ENCODE assay signal across 23 cellular contexts in genomic region chr18:22682720-22683119, GRCh38.
DNase-seq lines count a peak whose midpoint lies in the region; ATAC-seq and TF ChIP-seq lines count a peak whose summit lies in the region.
"Had no signal": no experiment of that assay in that cellular context is flagged by ENCODE, and none has a peak within 500 bp of the region (broad histone marks: within the 10 kb centered on the region; RNA-seq: fewer than 3 reads in every experiment).

No MANE protein-coding gene starts in this region.

- no peak for ATAC-seq in HG03342 (IDR thresholded peaks at IDR 0.05; ENCODE audit: unreplicated experiment)
- ATAC-seq in GM21528 (IDR thresholded peaks at IDR 0.05; ENCODE audit: low FRiP score, unreplicated experiment), result no peak
- no peak for ATAC-seq in GM19397 (IDR thresholded peaks at IDR 0.05; ENCODE audit: unreplicated experiment)
- ATAC-seq: activated naive CD8-positive, alpha-beta T cell treated with anti-CD3 and anti-CD28 coated beads, Interleukin-2, amount 50 U/mL, for 24 hours; CD8-positive, alpha-beta T cell; naive thymus-derived CD4-positive, alpha-beta T cell; Panc1; stimulated activated naive CD8-positive, alpha-beta T cell treated with anti-CD3 and anti-CD28 coated beads, Interleukin-15, Interleukin-2, amounts not matched to agents 100 U/mL and 50 U/mL, for 24 hours had no signal

- no peak for TF ChIP-seq POLR2A in Peyer's patch (IDR thresholded peaks at IDR 0.05)
- TF ChIP-seq POLR2A in uterus (IDR thresholded peaks at IDR 0.05), result no peak

- H3K9ac ChIP-seq in endocrine pancreas (ENCODE audit: control insufficient read depth, insufficient read depth, low read length) (no peak overlapping the region), mucosa of rectum (ENCODE audit: low read depth in 1 of 2, low read length in 2 of 2) (peak overlapping the region; percentile 19 to 44)
- H3K9ac ChIP-seq: KMS-11 had no signal

- intact Hi-C loops in uterus (cut with DNase I; ENCODE audit: low total_unique reads), result no loop called here

- H3K4me3 ChIP-seq in Peyer's patch (no peak overlapping the region), endocrine pancreas (ENCODE audit: control insufficient read depth, insufficient read depth, low read length) (peak overlapping the region; percentile 35), mucosa of rectum (ENCODE audit: low read length in 2 of 2) (no peak overlapping the region), uterus (no peak overlapping the region)
- H3K4me3 ChIP-seq: SJCRH30, thyroid gland had no signal

- H3K9me3 ChIP-seq in Peyer's patch (no peaks in the 10 kb centered on the region), endocrine pancreas (ENCODE audit: control insufficient read depth, low read length) (no peaks in the 10 kb centered on the region), mucosa of rectum (ENCODE audit: control insufficient read depth in 2 of 2, low read length in 2 of 2) (no peaks in the 10 kb centered on the region), uterus (no peaks in the 10 kb centered on the region)
- H3K9me3 ChIP-seq: SJCRH30, thyroid gland had no signal

- no peak for DNase-seq in Peyer's patch
- DNase-seq in uterus, result no peak
- DNase-seq: activated CD4-positive, alpha-beta T cell treated with anti-CD3 and anti-CD28 coated beads for 1 hour; activated effector memory CD4-positive, alpha-beta T cell treated with anti-CD3 and anti-CD28 coated beads, Interleukin-2, amount 50 U/mL, for 16 hours; activated naive CD8-positive, alpha-beta T cell treated with anti-CD3 and anti-CD28 coated beads, Interleukin-2, amount 50 U/mL, for 24 hours; CD8-positive, alpha-beta T cell; naive thymus-derived CD4-positive, alpha-beta T cell; NCI-H1694 treated with DMSO at 0.1 percent for 48 hours; NCI-H2171; NK-92 treated with Interleukin-12 subunit alpha and Interleukin-12 subunit beta, amount 100 ng/mL, for 24 hours; retina; stimulated activated CD4-positive, alpha-beta T cell treated with anti-CD3 and anti-CD28 coated beads, Interleukin-12 subunit alpha, Interleukin-12 subunit beta, amount 100 ng/mL, for 4 hours; stimulated activated naive CD8-positive, alpha-beta T cell treated with anti-CD3 and anti-CD28 coated beads, Interleukin-15, Interleukin-2, amounts not matched to agents 100 U/mL and 50 U/mL, for 24 hours; T-helper 1 cell had no signal

- H3K36me3 ChIP-seq in Peyer's patch (no peaks in the 10 kb centered on the region), endocrine pancreas (ENCODE audit: control insufficient read depth, insufficient read depth, low read length) (no peaks in the 10 kb centered on the region), mucosa of rectum (ENCODE audit: control insufficient read depth in 2 of 2, insufficient read depth in 2 of 2, low read length in 2 of 2) (no peaks in the 10 kb centered on the region), uterus (no peaks in the 10 kb centered on the region)
- H3K36me3 ChIP-seq: SJCRH30, thyroid gland had no signal

- H3K4me1 ChIP-seq in Peyer's patch, result peaks cover 0 to 23% (median 3%) of the 10 kb centered on the region in 4 donors
- H3K4me1 ChIP-seq in endocrine pancreas (ENCODE audit: control insufficient read depth, insufficient read depth, low read length), result no peaks in the 10 kb centered on the region
- peaks cover 35 to 40% of the 10 kb centered on the region in 2 donors for H3K4me1 ChIP-seq in mucosa of rectum (ENCODE audit: control insufficient read depth in 2 of 2, insufficient read depth in 2 of 2, low read length in 2 of 2)
- peaks cover 12 to 17% of the 10 kb centered on the region in 2 donors for H3K4me1 ChIP-seq in uterus
- H3K4me1 ChIP-seq: SJCRH30, thyroid gland had no signal

- no peak for TF ChIP-seq CTCF in Peyer's patch (IDR thresholded peaks at IDR 0.05)
- TF ChIP-seq CTCF in uterus (IDR thresholded peaks at IDR 0.05), result no peak

- H3K27me3 ChIP-seq in Peyer's patch, result no peaks in the 10 kb centered on the region
- H3K27me3 ChIP-seq in endocrine pancreas (ENCODE audit: control insufficient read depth, insufficient read depth, low read length), result no peaks in the 10 kb centered on the region
- no peaks in the 10 kb centered on the region for H3K27me3 ChIP-seq in mucosa of rectum (ENCODE audit: control insufficient read depth in 2 of 2, insufficient read depth in 2 of 2, low read length in 2 of 2)
- no peaks in the 10 kb centered on the region for H3K27me3 ChIP-seq in uterus
- H3K27me3 ChIP-seq: SJCRH30, thyroid gland had no signal

- H3K27ac ChIP-seq in Peyer's patch (peak overlapping the region in 3 of 4 donors; percentile 69 to 90 (median 72)), mucosa of rectum (ENCODE audit: low read depth in 2 of 2, low read length in 2 of 2) (peak overlapping the region; percentile 85 to 87), uterus (peak overlapping the region; percentile 62 to 76)
- H3K27ac ChIP-seq: KMS-11, SJCRH30, thyroid gland had no signal
